ENCODE assay signal across 7 cellular contexts in the genomic region with DNA sequence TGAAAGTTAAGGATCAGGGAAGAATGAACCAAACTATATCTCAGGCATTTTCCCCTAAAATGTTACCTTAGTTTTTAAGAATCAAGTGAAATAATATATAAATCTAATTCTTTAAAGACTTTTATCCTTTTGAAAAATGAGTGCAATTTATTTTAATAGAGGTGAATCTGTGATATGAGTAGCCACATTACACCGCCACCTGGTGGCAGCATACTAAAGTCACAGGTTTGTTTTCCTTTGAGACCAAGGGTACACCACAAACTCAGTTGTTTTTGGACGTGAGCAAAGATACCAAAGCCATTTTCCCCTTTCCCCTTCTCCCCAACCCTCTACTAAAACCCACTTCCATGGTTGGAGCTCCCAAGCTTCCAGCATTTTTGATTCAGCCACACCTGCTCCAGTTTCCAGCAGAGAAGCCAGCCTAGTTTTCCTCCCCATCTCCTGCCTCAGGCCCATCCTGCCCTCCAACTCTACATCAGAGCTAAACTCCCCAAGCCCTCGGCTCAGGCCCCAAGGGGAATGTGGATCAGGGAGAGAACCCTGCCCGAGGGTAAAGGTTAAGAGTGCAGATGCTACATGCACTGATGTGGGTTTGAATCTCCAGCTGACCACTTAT. TPM values are rescaled to one million over a fixed set of nuclear protein-coding genes. Genes with fewer than 3 reads are reported as not detected.
DNase-seq lines count a peak whose midpoint lies in the region; ATAC-seq, FAIRE-seq and TF ChIP-seq lines count a peak whose summit lies in the region.

No MANE protein-coding gene starts in this region.

- TF ChIP-seq POLR2A in GM12891 (IDR thresholded peaks at IDR 0.05; ENCODE audit: low read depth, low read length) (no peak), lower leg skin (IDR thresholded peaks at IDR 0.05) (no peak)

- DNase-seq in GM12891 (ENCODE audit: insufficient read length, low spot score) (no peak), NCI-H2029 treated with DMSO at 0.1 percent for 48 hours (lab: John Stamatoyannopoulos, UW) (peak; percentile 12), chondrocyte (ENCODE audit: low spot score) (peak; percentile 21), lower leg skin (ENCODE audit: low spot score in 2 of 2) (peak; percentile 58 to 94)
- DNase-seq in activated CD4-positive, alpha-beta T cell treated with anti-CD3 and anti-CD28 coated beads for 24 hours (ENCODE audit: low read depth in 2 of 2) = peak; percentile 61 to 71
- peak; percentile 33 for DNase-seq in stimulated activated CD8-positive, alpha-beta memory T cell treated with anti-CD3 and anti-CD28 coated beads, Interleukin-12 subunit alpha, Interleukin-12 subunit beta, amount 100 ng/mL, for 4 hours (ENCODE audit: low read depth)

- no peak overlapping the region for H3K4me3 ChIP-seq in lower leg skin (ENCODE audit: low read depth, poor library complexity, severe bottlenecking)

- peaks cover 3% of the 10 kb centered on the region for H3K4me1 Mint-ChIP-seq in chondrocyte (ENCODE audit: low read depth)

- intact Hi-C loops in lower leg skin (cut with DNase I; ENCODE audit: low total_unique reads) = no loop called here

- H3K9me3 Mint-ChIP-seq in chondrocyte (ENCODE audit: low read depth) = peaks cover 5% of the 10 kb centered on the region

- H3K27ac Mint-ChIP-seq in chondrocyte (ENCODE audit: unreplicated experiment) = no peak overlapping the region

- H3K4me3 Mint-ChIP-seq in chondrocyte (ENCODE audit: unreplicated experiment) = no peak overlapping the region

- peaks cover 12% of the 10 kb centered on the region for H3K27me3 Mint-ChIP-seq in chondrocyte (ENCODE audit: low read depth)

- ATAC-seq in GM21515 (IDR thresholded peaks at IDR 0.05; ENCODE audit: unreplicated experiment) = no peak

- H3K36me3 Mint-ChIP-seq in chondrocyte (ENCODE audit: low read depth) = peaks cover 3% of the 10 kb centered on the region

- FAIRE-seq in GM12891 (lab: Jason Lieb, UNC) = peak; percentile 69

- WGBS in lower leg skin, 2 donors = 10 to 11% methylated on average over 4 of the region's 4 CpGs

- peak; percentile 95 for TF ChIP-seq CTCF in chondrocyte (IDR thresholded peaks at IDR 0.05)
- no peak for TF ChIP-seq CTCF in lower leg skin (IDR thresholded peaks at IDR 0.05)

TF ChIP-seq in GM12891, 5 proteins besides CTCF, POLR2A, EP300 and RAD21:
- TF ChIP-seq POLR2AphosphoS5 (IDR thresholded peaks at IDR 0.05; ENCODE audit: low read depth, low read length) (no peak), POU2F2 (IDR thresholded peaks at IDR 0.05; ENCODE audit: low read depth, low read length) (no peak), SPI1 (IDR thresholded peaks at IDR 0.05; ENCODE audit: low read depth, low read length) (no peak), PAX5 (IDR thresholded peaks at IDR 0.05; ENCODE audit: insufficient read depth, low read length, severe bottlenecking) (no peak), TAF1 (IDR thresholded peaks at IDR 0.05; ENCODE audit: low read depth, low read length) (no peak)
TF ChIP-seq in GM12891: peak in this region for 0.

RNA-seq across cellular contexts. Expression of gene LDLRAP1, which starts 22.9 kb away (rescaled TPM):
- 8.4 TPM for polyA plus RNA-seq in GM12891 (2012; ENCODE audit: low read depth, missing spikeins)
- total RNA-seq in chondrocyte (20.7 to 23.5 TPM (median 23.5 TPM) in 3 replicates), lower leg skin (10 to 100 TPM; 26.9 to 36.7 (median 27.2) TPM)
